In genomic region chr17:80414803-80415625, GRCh38 we compare ENCODE assay signal across 8 cellular contexts. TPM values are rescaled to one million over a fixed set of nuclear protein-coding genes. Genes with fewer than 3 reads are reported as not detected.
DNase-seq lines count a peak whose midpoint lies in the region; ATAC-seq and TF ChIP-seq lines count a peak whose summit lies in the region.

Gene ENDOV (plus strand): TSS chr17:80415167. CDS start chr17:80415195, 28 bp downstream.

- intact Hi-C loops in lower lobe of right lung (cut with DNase I) = no loop called here

- peak within 1 kb of the TSS; percentile 68 to 99 (median 92) for H3K27ac Mint-ChIP-seq in CD8-positive, alpha-beta memory T cell

- no peaks in the 10 kb centered on the region for H3K9me3 Mint-ChIP-seq in CD8-positive, alpha-beta memory T cell

- peaks cover 3% of the 10 kb centered on the region for H3K27me3 ChIP-seq in CD8-positive, alpha-beta memory T cell (ENCODE audit: insufficient read depth, low read length, poor library complexity, severe bottlenecking)
- H3K27me3 ChIP-seq in ectodermal cell (ENCODE audit: control insufficient read depth, insufficient read depth, low read length, poor library complexity, severe bottlenecking) (peaks cover 41% of the 10 kb centered on the region), lower lobe of right lung (ENCODE audit: low read depth) (no peaks in the 10 kb centered on the region)

- POLR2A ChIA-PET in CD8-positive, alpha-beta memory T cell (lab: Charles Lee) = interaction anchor here (0.6 to 1.1 kb wide), 2 partner anchors 40 to 219 kb away, joined by 3 to 5 read pairs; no protein-coding TSS in a partner anchor

- 0% methylated on average over 97 of the region's 97 CpGs for WGBS in ectodermal cell, 2 experiments

- H3K4me3 Mint-ChIP-seq in CD8-positive, alpha-beta memory T cell = peak within 1 kb of the TSS; percentile 85 to 95 (median 86)

- H3K27ac ChIP-seq in CD8-positive, alpha-beta memory T cell (ENCODE audit: low read depth, low read length) = peak within 1 kb of the TSS; percentile 81
- H3K27ac ChIP-seq in ectodermal cell (ENCODE audit: insufficient read depth, low read depth, low read length, poor library complexity, severe bottlenecking) = peak within 1 kb of the TSS; percentile 82
- peak within 1 kb of the TSS; percentile 97 for H3K27ac ChIP-seq in lower lobe of right lung

- H3K36me3 ChIP-seq in CD8-positive, alpha-beta memory T cell (ENCODE audit: insufficient read depth, low read length) = no peaks in the 10 kb centered on the region
- no peaks in the 10 kb centered on the region for H3K36me3 ChIP-seq in ectodermal cell (ENCODE audit: control insufficient read depth, insufficient read depth, low read length)
- peaks cover 22% of the 10 kb centered on the region for H3K36me3 ChIP-seq in lower lobe of right lung

- no peak for TF ChIP-seq CTCF in lower lobe of right lung (IDR thresholded peaks at IDR 0.05)

- H3K4me3 ChIP-seq in CD8-positive, alpha-beta memory T cell (ENCODE audit: low read length) = peak within 1 kb of the TSS; percentile 92
- H3K4me3 ChIP-seq in ectodermal cell (ENCODE audit: insufficient read depth, low read depth, low read length) (peak within 1 kb of the TSS; percentile 84), lower lobe of right lung (peak within 1 kb of the TSS; percentile 99)

- H3K36me3 Mint-ChIP-seq in CD8-positive, alpha-beta memory T cell = peaks cover 0 to 27% (median 4%) of the 10 kb centered on the region in 3 donors

- peaks cover 9 to 21% of the 10 kb centered on the region in 2 donors for H3K27me3 Mint-ChIP-seq in CD8-positive, alpha-beta memory T cell

- H3K4me1 ChIP-seq in CD8-positive, alpha-beta memory T cell (ENCODE audit: insufficient read depth, low read length) = peaks cover 18% of the 10 kb centered on the region
- H3K4me1 ChIP-seq in ectodermal cell (ENCODE audit: control insufficient read depth, insufficient read depth, low read length) (no peaks in the 10 kb centered on the region), lower lobe of right lung (peaks cover 25% of the 10 kb centered on the region)

- DNase-seq in CD8-positive, alpha-beta memory T cell = peak; percentile 93 to 97 (median 94)
- DNase-seq in HT1080 (ENCODE audit: low read depth) (peak; percentile 84), lower lobe of right lung (peak; percentile 98)
- peak; percentile 87 for DNase-seq in NK-92 treated with Interleukin-12 subunit alpha and Interleukin-12 subunit beta, amount 100 ng/mL, for 24 hours (lab: John Stamatoyannopoulos, UW)
- DNase-seq in activated CD8-positive, alpha-beta memory T cell treated with anti-CD3 and anti-CD28 coated beads for 1 hour (ENCODE audit: extremely low read depth in 1 of 2, low read depth in 1 of 2) = peak; percentile 92 to 93
- DNase-seq in stimulated activated CD4-positive, alpha-beta T cell treated with anti-CD3 and anti-CD28 coated beads, Interleukin-4, amount 100 ng/mL, for 48 hours (ENCODE audit: low read depth in 2 of 2) = peak; percentile 83 to 90

- peak; percentile 80 for ATAC-seq in GM21360 (IDR thresholded peaks at IDR 0.05; ENCODE audit: unreplicated experiment)
- ATAC-seq in lower lobe of right lung = peak; percentile 97 to 98

- peaks cover 24 to 41% (median 33%) of the 10 kb centered on the region in 3 donors for H3K4me1 Mint-ChIP-seq in CD8-positive, alpha-beta memory T cell

- H3K9me3 ChIP-seq in CD8-positive, alpha-beta memory T cell (ENCODE audit: low read length) = no peaks in the 10 kb centered on the region
- H3K9me3 ChIP-seq in ectodermal cell (ENCODE audit: control insufficient read depth, low read length) = no peaks in the 10 kb centered on the region
- no peaks in the 10 kb centered on the region for H3K9me3 ChIP-seq in lower lobe of right lung

- CTCF ChIA-PET in CD8-positive, alpha-beta memory T cell (lab: Charles Lee) = interaction anchor here (0.8 to 2.4 kb wide), 3 partner anchors 12 to 555 kb away, joined by 3 to 7 read pairs (median 5); no protein-coding TSS in a partner anchor

RNA-seq across cellular contexts. Expression of gene ENDOV, which starts in this region (rescaled TPM):
- total RNA-seq in CD8-positive, alpha-beta memory T cell = 10 to 100 TPM; 12.4 to 16.8 TPM
- polyA plus RNA-seq in CD8-positive, alpha-beta memory T cell = 8.5 TPM
- 15.2 and 18.4 TPM in 2 replicates for total RNA-seq in HT1080 (2014; rRNA removed; shearing (Covaris generic))
- 22.8 and 25.4 TPM in 2 replicates for polyA plus RNA-seq in HT1080 (2015; cell fraction: cytosol; rRNA removed)
- polyA plus RNA-seq in HT1080 (2015; cell fraction: nucleus; rRNA removed) = 32.9 and 37.7 TPM in 2 replicates
- polyA plus RNA-seq in ectodermal cell (2013, experiment 1 of 4) = 27.8 TPM
- polyA plus RNA-seq in ectodermal cell (2013, experiment 2 of 4) = 28.9 TPM
- 27.4 TPM for polyA plus RNA-seq in ectodermal cell (2013, experiment 3 of 4)
- 28.9 TPM for polyA plus RNA-seq in ectodermal cell (2013, experiment 4 of 4)
- total RNA-seq in lower lobe of right lung = 23.4 TPM

Comparison
In these comparisons a context has a peak if more than half of its experiments do, and no peak if none do; other contexts are left out.
1. Peak in every context shown above with its lines: DNase-seq, ATAC-seq, H3K4me3 ChIP-seq and H3K27ac ChIP-seq.